12 cellular contexts compared by ENCODE assay signal in genomic region chr17:78805301-78805700, GRCh38. TPM values are rescaled to one million over a fixed set of nuclear protein-coding genes. Genes with fewer than 3 reads are reported as not detected.
DNase-seq lines count a peak whose midpoint lies in the region; ATAC-seq and TF ChIP-seq lines count a peak whose summit lies in the region.
"Had no signal": no experiment of that assay in that cellular context is flagged by ENCODE, and none has a peak within 500 bp of the region (broad histone marks: within the 10 kb centered on the region; RNA-seq: fewer than 3 reads in every experiment).

No MANE protein-coding gene starts in this region.

- peak overlapping the region; percentile 4 to 81 (median 61) for H3K27ac ChIP-seq in heart right ventricle
- H3K27ac ChIP-seq: SK-N-MC had no signal

- TF ChIP-seq CTCF in heart right ventricle (IDR thresholded peaks at IDR 0.05) = no peak

- 89 to 90% methylated on average over 14 of the region's 14 CpGs for WGBS in heart right ventricle, 2 donors

- H3K4me1 ChIP-seq in heart right ventricle = peaks cover 0 to 35% (median 15%) of the 10 kb centered on the region in 9 donors

- no peaks in the 10 kb centered on the region for H3K27me3 ChIP-seq in heart right ventricle
- H3K27me3 ChIP-seq: dorsolateral prefrontal cortex had no signal

- ATAC-seq in GM18867 (IDR thresholded peaks at IDR 0.05; ENCODE audit: unreplicated experiment) = peak; percentile 47
- peak in 2 of 8 donors; percentile 2 to 8 for ATAC-seq in heart right ventricle
- ATAC-seq in GM21786 (IDR thresholded peaks at IDR 0.05; ENCODE audit: unreplicated experiment) = no peak
- no peak for ATAC-seq in HG03280 (IDR thresholded peaks at IDR 0.05; ENCODE audit: unreplicated experiment)
- ATAC-seq in GM19452 (IDR thresholded peaks at IDR 0.05; ENCODE audit: unreplicated experiment) = no peak
- ATAC-seq: left lobe of liver had no signal

- peaks cover 0 to 97% (median 58%) of the 10 kb centered on the region in 9 donors for H3K36me3 ChIP-seq in heart right ventricle

- H3K9me3 ChIP-seq in heart right ventricle = no peaks in the 10 kb centered on the region

- no peak overlapping the region for H3K4me3 ChIP-seq in heart right ventricle
- H3K4me3 ChIP-seq: dorsolateral prefrontal cortex, SK-N-MC had no signal

- peak; percentile 75 for DNase-seq in activated CD8-positive, alpha-beta memory T cell treated with anti-CD3 and anti-CD28 coated beads, Interleukin-2, amount 50 U/mL, for 48 hours
- DNase-seq in heart right ventricle (no peak), dedifferentiated amniotic fluid mesenchymal stem cell (ENCODE audit: extremely low spot score) (no peak)
- DNase-seq in stimulated activated CD4-positive, alpha-beta T cell treated with anti-CD3 and anti-CD28 coated beads, TNF-alpha, amount 100 ng/mL, for 4 hours (ENCODE audit: low read depth in 3 of 3) = peak; percentile 36 to 61 (median 39)
- DNase-seq: dorsolateral prefrontal cortex, NCI-H1694 had no signal

- intact Hi-C loops in heart right ventricle (cut with DNase I) = loop anchor here in 1 of 10 donors (10.0 kb wide), 1 partner anchor 310 kb away; no protein-coding TSS in a partner anchor

RNA-seq across cellular contexts. Expression of gene CYTH1, which starts 23.2 kb away (rescaled TPM):
- 10 to 100 TPM; 23.5 to 46.9 (median 34.8) TPM for total RNA-seq in heart right ventricle
- 10 to 100 TPM; 22.3 to 31.5 TPM for polyA plus RNA-seq in heart right ventricle

RNA-seq across cellular contexts. Expression of gene USP36, which starts 35.3 kb away (rescaled TPM):
- 10 to 100 TPM; 20.1 to 28.8 (median 24.9) TPM for total RNA-seq in heart right ventricle
- polyA plus RNA-seq in heart right ventricle = 10 to 100 TPM; 10.0 to 15.4 TPM

Comparison
In these comparisons a context has a peak if more than half of its experiments do, and no peak if none do; other contexts are left out.
1. DNase-seq: peak in activated CD8-positive, alpha-beta memory T cell treated with anti-CD3 and anti-CD28 coated beads, Interleukin-2, amount 50 U/mL, for 48 hours (single experiment) and stimulated activated CD4-positive, alpha-beta T cell treated with anti-CD3 and anti-CD28 coated beads, TNF-alpha, amount 100 ng/mL, for 4 hours (3 of 3); none in heart right ventricle (0 of 2) and dedifferentiated amniotic fluid mesenchymal stem cell (single experiment).